Comparison of ENCODE assay signal across 8 cellular contexts in genomic region chr1:8879348-8880067, GRCh38. TPM values are rescaled to one million over a fixed set of nuclear protein-coding genes. Genes with fewer than 3 reads are reported as not detected.
DNase-seq lines count a peak whose midpoint lies in the region; ATAC-seq and TF ChIP-seq lines count a peak whose summit lies in the region.

No MANE protein-coding gene starts in this region.

- CTCF ChIA-PET in activated CD8-positive, alpha-beta T cell treated with anti-CD3 and anti-CD28 coated beads for 36 hours (lab: Charles Lee): interaction anchor here (0.8 to 5.2 kb wide), 12 partner anchors 12 to 125 kb away, joined by 3 to 35 read pairs (median 4); no protein-coding TSS in a partner anchor

- H3K9me3 ChIP-seq in right atrium auricular region: no peaks in the 10 kb centered on the region

- H3K27ac Mint-ChIP-seq in activated CD8-positive, alpha-beta T cell treated with anti-CD3 and anti-CD28 coated beads for 36 hours: peak overlapping the region; percentile 99

- H3K4me1 Mint-ChIP-seq in activated CD8-positive, alpha-beta T cell treated with anti-CD3 and anti-CD28 coated beads for 36 hours (ENCODE audit: low read depth): peaks cover 19% of the 10 kb centered on the region

- H3K4me1 ChIP-seq in right atrium auricular region: peaks cover 0 to 50% of the 10 kb centered on the region in 2 donors

- peak; percentile 36 for TF ChIP-seq CTCF in activated CD8-positive, alpha-beta T cell treated with anti-CD3 and anti-CD28 coated beads for 36 hours (IDR thresholded peaks at IDR 0.05)
- TF ChIP-seq CTCF in right atrium auricular region (IDR thresholded peaks at IDR 0.05): peak in 1 of 2 donors; percentile 36

- H3K27me3 Mint-ChIP-seq in activated CD8-positive, alpha-beta T cell treated with anti-CD3 and anti-CD28 coated beads for 36 hours: no peaks in the 10 kb centered on the region

- POLR2A ChIA-PET in activated CD8-positive, alpha-beta T cell treated with anti-CD3 and anti-CD28 coated beads for 36 hours (lab: Charles Lee): interaction anchor here (1.0 to 8.1 kb wide), 10 partner anchors 14 to 88 kb away, joined by 3 to 181 read pairs (median 14); no protein-coding TSS in a partner anchor

- peaks cover 44% of the 10 kb centered on the region for H3K36me3 Mint-ChIP-seq in activated CD8-positive, alpha-beta T cell treated with anti-CD3 and anti-CD28 coated beads for 36 hours (ENCODE audit: low read depth)

- H3K27ac ChIP-seq in right atrium auricular region (peak overlapping the region; percentile 93 to 95), skin epidermis (peak overlapping the region; percentile 89 to 100 (median 98))

- H3K27me3 ChIP-seq in right atrium auricular region: no peaks in the 10 kb centered on the region

- DNase-seq in Right ventricle myocardium inferior (ENCODE audit: missing footprints): peak; percentile 81
- DNase-seq in cardiac septum (ENCODE audit: low spot score): no peak
- DNase-seq in activated CD8-positive, alpha-beta T cell treated with anti-CD3 and anti-CD28 coated beads for 36 hours: no peak
- peak; percentile 67 for DNase-seq in right atrium auricular region (ENCODE audit: low spot score)
- DNase-seq in dermis blood vessel endothelial cell: no peak
- no peak for DNase-seq in SIG-M5 (lab: John Stamatoyannopoulos, UW)

- intact Hi-C loops in Right ventricle myocardium inferior (cut with DNase I): no loop called here
- intact Hi-C loops in cardiac septum (cut with DNase I): no loop called here
- intact Hi-C loops in activated CD8-positive, alpha-beta T cell treated with anti-CD3 and anti-CD28 coated beads for 36 hours (cut with micrococcal nuclease): loop anchor here (2.0 to 10.0 kb wide), 2 partner anchors 19 to 45 kb away; no protein-coding TSS in a partner anchor

- no peaks in the 10 kb centered on the region for H3K9me3 Mint-ChIP-seq in activated CD8-positive, alpha-beta T cell treated with anti-CD3 and anti-CD28 coated beads for 36 hours

- ATAC-seq in Right ventricle myocardium inferior: no peak
- ATAC-seq in activated CD8-positive, alpha-beta T cell treated with anti-CD3 and anti-CD28 coated beads for 36 hours: no peak
- no peak for ATAC-seq in GM18867 (IDR thresholded peaks at IDR 0.05; ENCODE audit: unreplicated experiment)

- peak overlapping the region; percentile 93 to 94 for H3K4me3 ChIP-seq in right atrium auricular region
- peak overlapping the region; percentile 55 to 98 (median 89) for H3K4me3 ChIP-seq in skin epidermis

- H3K4me3 Mint-ChIP-seq in activated CD8-positive, alpha-beta T cell treated with anti-CD3 and anti-CD28 coated beads for 36 hours: peak overlapping the region; percentile 90

- peaks cover 6% of the 10 kb centered on the region for H3K36me3 ChIP-seq in right atrium auricular region

RNA-seq across cellular contexts. Expression of gene ENO1, which starts 1.0 kb away (rescaled TPM):
- total RNA-seq in Right ventricle myocardium inferior (169 TPM), cardiac septum (166 TPM), right atrium auricular region (100 to 1,000 TPM; 149 to 334 TPM), dermis blood vessel endothelial cell (1,154 and 2,045 TPM in 2 replicates)
- 1,000 to 10,000 TPM; 4,199 to 4,245 TPM for total RNA-seq in activated CD8-positive, alpha-beta T cell treated with anti-CD3 and anti-CD28 coated beads for 36 hours

Comparison
In these comparisons a context has a peak if more than half of its experiments do, and no peak if none do; other contexts are left out.
1. DNase-seq: peak in Right ventricle myocardium inferior (single experiment) and right atrium auricular region (single experiment); none in cardiac septum (single experiment), activated CD8-positive, alpha-beta T cell treated with anti-CD3 and anti-CD28 coated beads for 36 hours (single experiment), dermis blood vessel endothelial cell (single experiment) and SIG-M5 (single experiment).